ENCODE assay signal across 9 cellular contexts in genomic region chr12:65685514-65685913, GRCh38.
A peak's percentile ranks its signal among the peaks of the same experiment; 100 is the strongest.
DNase-seq lines count a peak whose midpoint lies in the region; ATAC-seq and TF ChIP-seq lines count a peak whose summit lies in the region.
"Had no signal": no experiment of that assay in that cellular context is flagged by ENCODE, and none has a peak within 500 bp of the region (broad histone marks: within the 10 kb centered on the region; RNA-seq: fewer than 3 reads in every experiment).

No MANE protein-coding gene starts in this region.

- H3K4me3 Mint-ChIP-seq in activated T-cell treated with anti-CD3 and anti-CD28 coated beads, Interleukin-2, amount 50 U/mL, for 4 hours, result no peak overlapping the region
- H3K4me3 Mint-ChIP-seq: memory B cell had no signal

- H3K27ac ChIP-seq in mesendoderm (ENCODE audit: low read depth, low read length), result no peak overlapping the region

- H4K8ac ChIP-seq in mesendoderm (ENCODE audit: low read depth, low read length), result no peak overlapping the region

- H3K4me1 ChIP-seq in mesendoderm (ENCODE audit: control insufficient read depth, low read depth, low read length), result no peaks in the 10 kb centered on the region

- no peak overlapping the region for H3K23ac ChIP-seq in mesendoderm (ENCODE audit: low read length)

- no peaks in the 10 kb centered on the region for H3K36me3 ChIP-seq in mesendoderm (ENCODE audit: control insufficient read depth, insufficient read depth, low read length)

- H3K9me3 Mint-ChIP-seq in activated T-cell treated with anti-CD3 and anti-CD28 coated beads, Interleukin-2, amount 50 U/mL, for 4 hours, result no peaks in the 10 kb centered on the region

- no peak overlapping the region for H2BK15ac ChIP-seq in mesendoderm (replicated peaks; ENCODE audit: low read depth)

- ATAC-seq in GM18909 (IDR thresholded peaks at IDR 0.05; ENCODE audit: poor library complexity, unreplicated experiment), result no peak
- no peak for ATAC-seq in activated T-cell treated with anti-CD3 and anti-CD28 coated beads, Interleukin-2, amount 50 U/mL, for 4 hours

- no peaks in the 10 kb centered on the region for H3K27me3 ChIP-seq in mesendoderm (ENCODE audit: insufficient read depth, low read length, poor library complexity)

- peak; percentile 11 for DNase-seq in ELF-1 (ENCODE audit: low read depth, low spot score)
- DNase-seq in cerebellar cortex (ENCODE audit: low spot score), result peak; percentile 57
- peak; percentile 59 for DNase-seq in mesendoderm
- no peak for DNase-seq in T-helper 9 cell
- DNase-seq in activated T-cell treated with anti-CD3 and anti-CD28 coated beads, Interleukin-2, amount 50 U/mL, for 4 hours, result no peak
- no peak for DNase-seq in activated CD4-positive, alpha-beta T cell treated with anti-CD3 and anti-CD28 coated beads, Interleukin-2, amount 50 U/mL, for 48 hours

- no peaks in the 10 kb centered on the region for H3K27me3 Mint-ChIP-seq in activated T-cell treated with anti-CD3 and anti-CD28 coated beads, Interleukin-2, amount 50 U/mL, for 4 hours (ENCODE audit: low read depth)
- H3K27me3 Mint-ChIP-seq: memory B cell had no signal

- no peak overlapping the region for H3K18ac ChIP-seq in mesendoderm (ENCODE audit: low read length)

- no peak overlapping the region for H3K9ac ChIP-seq in mesendoderm (ENCODE audit: low read length)

- H3K56ac ChIP-seq in mesendoderm (ENCODE audit: low read length), result no peak overlapping the region

- H3K4me1 Mint-ChIP-seq in activated T-cell treated with anti-CD3 and anti-CD28 coated beads, Interleukin-2, amount 50 U/mL, for 4 hours (ENCODE audit: low read depth), result no peaks in the 10 kb centered on the region
- H3K4me1 Mint-ChIP-seq: memory B cell had no signal

- no peak overlapping the region for H3K4me2 ChIP-seq in mesendoderm (ENCODE audit: low read length)

- no peak overlapping the region for H2AK5ac ChIP-seq in mesendoderm (ENCODE audit: low read length)

- WGBS in mesendoderm (ENCODE audit: extremely low coverage, insufficient coverage, low lambda C conversion rate), result no CpG with 5 or more reads among the region's 4 CpGs

- H2BK5ac ChIP-seq in mesendoderm (ENCODE audit: low read length), result no peak overlapping the region

- no peak overlapping the region for H2BK120ac ChIP-seq in mesendoderm (ENCODE audit: low read depth, low read length)

- H3K36me3 Mint-ChIP-seq in activated T-cell treated with anti-CD3 and anti-CD28 coated beads, Interleukin-2, amount 50 U/mL, for 4 hours (ENCODE audit: insufficient read depth), result no peaks in the 10 kb centered on the region
- H3K36me3 Mint-ChIP-seq: memory B cell had no signal

- no peaks in the 10 kb centered on the region for H3K79me2 ChIP-seq in mesendoderm (ENCODE audit: control insufficient read depth, insufficient read depth, low read length)

- no peak overlapping the region for H3K4ac ChIP-seq in mesendoderm (ENCODE audit: low read depth, low read length)

- peak; percentile 48 for TF ChIP-seq CTCF in LNCAP (IDR thresholded peaks at IDR 0.05)

- no peak overlapping the region for H3K4me3 ChIP-seq in mesendoderm (ENCODE audit: low read length)

- no peaks in the 10 kb centered on the region for H3K79me1 ChIP-seq in mesendoderm (ENCODE audit: low read length)

- no peak overlapping the region for H4K5ac ChIP-seq in mesendoderm (ENCODE audit: low read length)

Comparison
In these comparisons a context has a peak if more than half of its experiments do, and no peak if none do; other contexts are left out.
1. DNase-seq: peak in ELF-1 (single experiment), cerebellar cortex (single experiment) and mesendoderm (single experiment); none in T-helper 9 cell (single experiment), activated T-cell treated with anti-CD3 and anti-CD28 coated beads, Interleukin-2, amount 50 U/mL, for 4 hours (single experiment) and activated CD4-positive, alpha-beta T cell treated with anti-CD3 and anti-CD28 coated beads, Interleukin-2, amount 50 U/mL, for 48 hours (0 of 2).